40 cellular contexts compared by ENCODE assay signal in the genomic region with DNA sequence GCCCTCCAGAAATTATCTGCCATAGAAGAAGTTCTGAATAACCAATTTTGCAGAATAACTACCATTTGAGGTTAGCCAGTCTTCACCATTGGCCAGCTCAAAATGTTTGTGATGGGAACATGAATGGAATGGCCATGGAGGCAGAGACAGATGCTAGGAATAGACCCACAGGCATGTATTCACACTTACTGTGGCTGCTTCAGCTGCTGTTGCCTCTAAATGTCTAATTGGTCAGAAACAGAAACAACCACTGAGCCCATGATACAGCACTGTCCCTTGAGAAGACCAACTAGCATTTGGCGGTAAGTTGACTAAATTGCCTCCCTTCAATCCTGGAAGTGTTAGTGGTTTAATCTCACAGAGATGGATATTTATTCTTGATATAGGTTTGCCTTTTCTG. TPM values are rescaled to one million over a fixed set of nuclear protein-coding genes. Genes with fewer than 3 reads are reported as not detected.
"Had no signal": no experiment of that assay in that cellular context is flagged by ENCODE, and none has a peak within 500 bp of the region (broad histone marks: within the 10 kb centered on the region; RNA-seq: fewer than 3 reads in every experiment).

No MANE protein-coding gene starts in this region.

- ATAC-seq: activated naive CD4-positive, alpha-beta T cell treated with anti-CD3 and anti-CD28 coated beads, Interleukin-2, amount 50 U/mL, for 72 hours; activated naive CD8-positive, alpha-beta T cell treated with anti-CD3 and anti-CD28 coated beads, Interleukin-2, amount 50 U/mL, for 24 hours; activated T-cell treated with anti-CD3 and anti-CD28 coated beads, Interleukin-2, amount 50 U/mL, for 4 hours; activated T-cell treated with anti-CD3 and anti-CD28 coated beads, Interleukin-2, amount 50 U/mL, for 72 hours; activated T-helper 17 cell treated with anti-CD3 and anti-CD28 coated beads, Interleukin-2, amount 50 U/mL, for 72 hours; body of pancreas had no signal

- H3K9me3 ChIP-seq: adrenal gland, body of pancreas, breast epithelium had no signal

- H3K4me1 ChIP-seq: adrenal gland, ascending aorta, body of pancreas, breast epithelium had no signal

- H3K27me3 ChIP-seq: adrenal gland, ascending aorta, body of pancreas, brain microvascular endothelial cell, breast epithelium, cardiac muscle cell had no signal

- DNase-seq: activated effector memory CD4-positive, alpha-beta T cell treated with anti-CD3 and anti-CD28 coated beads, Interleukin-2, amount 50 U/mL, for 16 hours; activated effector memory CD4-positive, alpha-beta T cell treated with Interleukin-2 at 50 U/mL for 16 hours; activated gamma-delta T cell; activated gamma-delta T cell treated with Interleukin-2 at 50 U/mL for 16 hours; activated naive CD4-positive, alpha-beta T cell; activated naive CD4-positive, alpha-beta T cell treated with anti-CD3 and anti-CD28 coated beads for 36 hours; activated naive CD4-positive, alpha-beta T cell treated with anti-CD3 and anti-CD28 coated beads, Interleukin-2, amount 10 ng/mL, durations not matched to agents 7 days and 5 days; activated naive CD4-positive, alpha-beta T cell treated with anti-CD3 and anti-CD28 coated beads, Interleukin-2, amount 50 U/mL, for 16 hours; activated naive CD4-positive, alpha-beta T cell treated with Interleukin-2 at 50 U/mL for 16 hours; activated naive CD8-positive, alpha-beta T cell treated with anti-CD3 and anti-CD28 coated beads for 36 hours; activated naive CD8-positive, alpha-beta T cell treated with anti-CD3 and anti-CD28 coated beads, Interleukin-2, amount 10 ng/mL, durations not matched to agents 7 days and 5 days; activated naive CD8-positive, alpha-beta T cell treated with anti-CD3 and anti-CD28 coated beads, Interleukin-2, amount 50 U/mL, for 24 hours; activated T-cell treated with anti-CD3 and anti-CD28 coated beads, Interleukin-2, amount 50 U/mL, for 1 hour; activated T-cell treated with anti-CD3 and anti-CD28 coated beads, Interleukin-2, amount 50 U/mL, for 24 hours; activated T-cell treated with anti-CD3 and anti-CD28 coated beads, Interleukin-2, amount 50 U/mL, for 4 hours; activated T-cell treated with anti-CD3 and anti-CD28 coated beads, Interleukin-2, amount 50 U/mL, for 48 hours; activated T-cell treated with anti-CD3 and anti-CD28 coated beads, Interleukin-2, amount 50 U/mL, for 72 hours; adrenal gland; amniotic stem cell; amygdala; anterior cingulate cortex; aorta; body of pancreas; brain microvascular endothelial cell; caudate nucleus; central memory CD4-positive, alpha-beta T cell; cerebellar nuclear complex had no signal

- H3K27ac ChIP-seq: adrenal gland, ascending aorta, body of pancreas, brain microvascular endothelial cell, breast epithelium, cardiac muscle cell had no signal

- H3K36me3 ChIP-seq: adrenal gland, ascending aorta, brain microvascular endothelial cell, breast epithelium, cardiac muscle cell had no signal

- H3K4me3 ChIP-seq: adrenal gland, ascending aorta, body of pancreas, breast epithelium, cardiac muscle cell had no signal

RNA-seq across cellular contexts. Expression of a gene that starts 38.6 kb away (rescaled TPM):
- total RNA-seq: activated naive CD4-positive, alpha-beta T cell treated with anti-CD3 and anti-CD28 coated beads for 36 hours; activated naive CD4-positive, alpha-beta T cell treated with anti-CD3 and anti-CD28 coated beads, Interleukin-2, amount 50 U/mL, for 72 hours; activated naive CD8-positive, alpha-beta T cell treated with anti-CD3 and anti-CD28 coated beads for 36 hours; activated naive CD8-positive, alpha-beta T cell treated with anti-CD3 and anti-CD28 coated beads, Interleukin-2, amount 10 ng/mL, durations not matched to agents 7 days and 5 days; activated T-cell treated with anti-CD3 and anti-CD28 coated beads, Interleukin-2, amount 50 U/mL, for 4 hours; activated T-cell treated with anti-CD3 and anti-CD28 coated beads, Interleukin-2, amount 50 U/mL, for 72 hours; activated T-helper 1 cell treated with anti-CD3 and anti-CD28 coated beads, Interleukin-12 subunit alpha, Interleukin-12 subunit beta, Interleukin-2, Interleukin-4 antibody, amounts not matched to agents 30 ng/mL and 10 ng/mL and 1 ng/mL, durations not matched to agents 14 hours and 24 hours and 36 hours; activated T-helper 17 cell treated with anti-CD3 and anti-CD28 coated beads, Interleukin-2, amount 50 U/mL, for 72 hours; activated T-helper 2 cell treated with anti-CD3 and anti-CD28 coated beads, Interferon-gamma antibody, Interleukin-2, Interleukin-4, amounts not matched to agents 10 μg/mL and 5 μg/mL and 100 μg/mL, durations not matched to agents 14 hours and 24 hours and 36 hours; adrenal gland; aorta; ascending aorta; astrocyte; body of pancreas; breast epithelium; bronchial epithelial cell; cardiac muscle cell; cardiac septum; cerebellum; chondrocyte had no signal
- polyA plus RNA-seq: adipose tissue, adrenal gland, aorta, cardiac muscle cell had no signal
